Comparison of ENCODE assay signal across 12 cellular contexts in the genomic region with DNA sequence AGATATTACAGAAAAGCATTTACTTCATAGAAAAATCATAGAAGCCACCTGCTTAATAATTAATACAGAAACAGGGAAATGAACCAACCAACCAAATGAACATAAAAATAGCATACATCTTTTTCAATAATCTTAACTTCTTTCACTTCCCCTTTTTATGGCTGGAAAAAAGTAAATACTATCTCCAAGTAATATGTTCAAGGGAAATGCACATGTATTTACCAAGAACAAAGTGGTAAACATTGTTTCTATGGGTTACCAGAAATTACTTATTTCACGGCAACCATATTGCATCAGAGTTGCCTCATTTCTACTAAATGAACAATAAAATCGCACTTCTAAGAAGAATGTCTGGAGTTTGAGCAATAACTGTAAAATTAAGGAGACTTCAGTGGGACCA.
DNase-seq lines count a peak whose midpoint lies in the region; ATAC-seq and TF ChIP-seq lines count a peak whose summit lies in the region.
"Had no signal": no experiment of that assay in that cellular context is flagged by ENCODE, and none has a peak within 500 bp of the region (broad histone marks: within the 10 kb centered on the region; RNA-seq: fewer than 3 reads in every experiment).

No MANE protein-coding gene starts in this region.

- DNase-seq in RPMI8226 (peak; percentile 13), endodermal cell (no peak), NCI-H2081 treated with DMSO at 0.1 percent for 48 hours (lab: John Stamatoyannopoulos, UW) (no peak), coronary artery (ENCODE audit: low spot score) (no peak)
- DNase-seq in activated CD4-positive, alpha-beta T cell treated with anti-CD3 and anti-CD28 coated beads, Interleukin-2, amount 50 U/mL, for 1 hour: no peak
- DNase-seq: activated CD4-positive, CD25-positive, alpha-beta regulatory T cell treated with anti-CD3 and anti-CD28 coated beads, Interleukin-2, amount 50 U/mL, for 72 hours; activated effector memory CD4-positive, alpha-beta T cell treated with anti-CD3 and anti-CD28 coated beads, Interleukin-2, amount 50 U/mL, for 16 hours; NCI-H1694; stimulated activated naive CD8-positive, alpha-beta T cell treated with anti-CD3 and anti-CD28 coated beads, Interleukin-15, Interleukin-2, amounts not matched to agents 100 U/mL and 50 U/mL, for 24 hours had no signal

- H3K4me3 ChIP-seq in endodermal cell (ENCODE audit: low read length) (no peak overlapping the region), coronary artery (no peak overlapping the region)

- H3K27ac ChIP-seq in endodermal cell (ENCODE audit: low read depth, low read length) (no peak overlapping the region), coronary artery (no peak overlapping the region)

- peaks cover 5% of the 10 kb centered on the region for H3K4me1 ChIP-seq in endodermal cell (ENCODE audit: control insufficient read depth, insufficient read depth, low read length)

- H3K9me3 Mint-ChIP-seq in endodermal cell: no peaks in the 10 kb centered on the region

- WGBS in endodermal cell (ENCODE audit: insufficient coverage in 1 of 2, insufficient read length in 1 of 2), 2 experiments: 93% methylated on average over 2 of the region's 2 CpGs; no CpG with 5 or more reads in 1 of the 2 experiments

- ATAC-seq in GM18909 (IDR thresholded peaks at IDR 0.05; ENCODE audit: poor library complexity, unreplicated experiment): peak; percentile 80
- ATAC-seq in GM21717 (IDR thresholded peaks at IDR 0.05; ENCODE audit: unreplicated experiment): peak; percentile 71
- ATAC-seq in HG03175 (IDR thresholded peaks at IDR 0.05; ENCODE audit: unreplicated experiment): peak; percentile 80
- ATAC-seq: stimulated activated naive CD8-positive, alpha-beta T cell treated with anti-CD3 and anti-CD28 coated beads, Interleukin-15, Interleukin-2, amounts not matched to agents 100 U/mL and 50 U/mL, for 24 hours had no signal

- no peaks in the 10 kb centered on the region for H3K27me3 ChIP-seq in endodermal cell (ENCODE audit: control insufficient read depth, insufficient read depth, low read length, poor library complexity, severe bottlenecking)

- H3K4me1 Mint-ChIP-seq in endodermal cell: no peaks in the 10 kb centered on the region

- no peaks in the 10 kb centered on the region for H3K36me3 Mint-ChIP-seq in endodermal cell (ENCODE audit: low read depth)

- H3K9ac ChIP-seq in endodermal cell (ENCODE audit: extremely low read depth, low read length, poor library complexity, severe bottlenecking): no peak overlapping the region

- no peak overlapping the region for H3K4me3 Mint-ChIP-seq in endodermal cell

- TF ChIP-seq CTCF in endodermal cell (conservative IDR thresholded peaks at IDR 0.05): no peak
- TF ChIP-seq CTCF in coronary artery (IDR thresholded peaks at IDR 0.05): no peak

- no peaks in the 10 kb centered on the region for H3K9me3 ChIP-seq in endodermal cell (ENCODE audit: control insufficient read depth, low read length)

- H3K27me3 Mint-ChIP-seq in endodermal cell (ENCODE audit: insufficient read depth): no peaks in the 10 kb centered on the region

- H3K27ac Mint-ChIP-seq in endodermal cell: no peak overlapping the region

- no peaks in the 10 kb centered on the region for H3K36me3 ChIP-seq in endodermal cell (ENCODE audit: control insufficient read depth, insufficient read depth, low read length)
